Comparison of ENCODE assay signal across 18 cellular contexts in genomic region chr5:179829732-179830435, GRCh38. TPM values are rescaled to one million over a fixed set of nuclear protein-coding genes. Genes with fewer than 3 reads are reported as not detected.
A peak's percentile ranks its signal among the peaks of the same experiment; 100 is the strongest.
DNase-seq lines count a peak whose midpoint lies in the region; ATAC-seq and TF ChIP-seq lines count a peak whose summit lies in the region.
"Had no signal": no experiment of that assay in that cellular context is flagged by ENCODE, and none has a peak within 500 bp of the region (broad histone marks: within the 10 kb centered on the region; RNA-seq: fewer than 3 reads in every experiment).

No MANE protein-coding gene starts in this region.

- no peak for DNase-seq in activated naive CD4-positive, alpha-beta T cell treated with anti-CD3 and anti-CD28 coated beads, Interleukin-2, amount 10 ng/mL, durations not matched to agents 7 days and 5 days
- no peak for DNase-seq in activated naive CD4-positive, alpha-beta T cell treated with anti-CD3 and anti-CD28 coated beads for 36 hours
- DNase-seq in fibroblast of the aortic adventitia (ENCODE audit: low read depth) (peak; percentile 24), NCI-H345 (lab: John Stamatoyannopoulos, UW) (no peak), NCI-H1092 (lab: John Stamatoyannopoulos, UW) (no peak)
- DNase-seq in stimulated activated effector memory CD8-positive, alpha-beta T cell treated with anti-CD3 and anti-CD28 coated beads, Interleukin-12 subunit alpha, Interleukin-12 subunit beta, amount 100 ng/mL, for 72 hours (ENCODE audit: low spot score in 2 of 2): no peak
- DNase-seq: activated CD4-positive, CD25-positive, alpha-beta regulatory T cell treated with anti-CD3 and anti-CD28 coated beads, Interleukin-2, amount 50 U/mL, for 72 hours; activated naive CD8-positive, alpha-beta T cell treated with anti-CD3 and anti-CD28 coated beads, Interleukin-2, amount 10 ng/mL, durations not matched to agents 7 days and 5 days; COR-L47; esophagus squamous epithelium; heart right ventricle; islet precursor cell; KBM-7; NCI-H526; SJCRH30 had no signal

- H3K4me1 ChIP-seq in HUES64 (ENCODE audit: insufficient read depth, low read length): peaks cover 21% of the 10 kb centered on the region
- H3K4me1 ChIP-seq: SJCRH30 had no signal

- no peak for ATAC-seq in stimulated activated effector memory CD8-positive, alpha-beta T cell treated with anti-CD3 and anti-CD28 coated beads, Interleukin-12 subunit alpha, Interleukin-12 subunit beta, amount 100 ng/mL, for 72 hours
- no peak for ATAC-seq in GM18520 (IDR thresholded peaks at IDR 0.05; ENCODE audit: unreplicated experiment)
- ATAC-seq: heart right ventricle, right cardiac atrium had no signal

- peaks cover 2% of the 10 kb centered on the region for H3K4me1 Mint-ChIP-seq in activated naive CD4-positive, alpha-beta T cell treated with anti-CD3 and anti-CD28 coated beads, Interleukin-2, amount 10 ng/mL, durations not matched to agents 7 days and 5 days
- H3K4me1 Mint-ChIP-seq in activated naive CD4-positive, alpha-beta T cell treated with anti-CD3 and anti-CD28 coated beads for 36 hours (ENCODE audit: low read depth): peaks cover 22% of the 10 kb centered on the region
- peaks cover 44% of the 10 kb centered on the region for H3K4me1 Mint-ChIP-seq in stimulated activated effector memory CD8-positive, alpha-beta T cell treated with anti-CD3 and anti-CD28 coated beads, Interleukin-12 subunit alpha, Interleukin-12 subunit beta, amount 100 ng/mL, for 72 hours

- WGBS in HUES64: 93% methylated on average over 7 of the region's 7 CpGs

- H3K27me3 ChIP-seq in HUES64 (ENCODE audit: insufficient read depth, low read length): no peaks in the 10 kb centered on the region
- H3K27me3 ChIP-seq: esophagus squamous epithelium, heart right ventricle, SJCRH30 had no signal

- no peak overlapping the region for H3K4me3 Mint-ChIP-seq in activated naive CD4-positive, alpha-beta T cell treated with anti-CD3 and anti-CD28 coated beads, Interleukin-2, amount 10 ng/mL, durations not matched to agents 7 days and 5 days
- H3K4me3 Mint-ChIP-seq in activated naive CD4-positive, alpha-beta T cell treated with anti-CD3 and anti-CD28 coated beads for 36 hours: no peak overlapping the region
- no peak overlapping the region for H3K4me3 Mint-ChIP-seq in stimulated activated effector memory CD8-positive, alpha-beta T cell treated with anti-CD3 and anti-CD28 coated beads, Interleukin-12 subunit alpha, Interleukin-12 subunit beta, amount 100 ng/mL, for 72 hours
- H3K4me3 Mint-ChIP-seq: activated naive CD8-positive, alpha-beta T cell treated with anti-CD3 and anti-CD28 coated beads, Interleukin-2, amount 10 ng/mL, durations not matched to agents 7 days and 5 days had no signal

- H3K4me3 ChIP-seq in HUES64 (ENCODE audit: low read length): no peak overlapping the region
- H3K4me3 ChIP-seq in fibroblast of the aortic adventitia (ENCODE audit: low read depth, low read length): no peak overlapping the region
- H3K4me3 ChIP-seq: esophagus squamous epithelium, heart right ventricle, SJCRH30 had no signal

- no peaks in the 10 kb centered on the region for H3K9me3 Mint-ChIP-seq in activated naive CD4-positive, alpha-beta T cell treated with anti-CD3 and anti-CD28 coated beads, Interleukin-2, amount 10 ng/mL, durations not matched to agents 7 days and 5 days
- H3K9me3 Mint-ChIP-seq in activated naive CD4-positive, alpha-beta T cell treated with anti-CD3 and anti-CD28 coated beads for 36 hours: no peaks in the 10 kb centered on the region
- H3K9me3 Mint-ChIP-seq in stimulated activated effector memory CD8-positive, alpha-beta T cell treated with anti-CD3 and anti-CD28 coated beads, Interleukin-12 subunit alpha, Interleukin-12 subunit beta, amount 100 ng/mL, for 72 hours: no peaks in the 10 kb centered on the region
- H3K9me3 Mint-ChIP-seq: activated naive CD8-positive, alpha-beta T cell treated with anti-CD3 and anti-CD28 coated beads, Interleukin-2, amount 10 ng/mL, durations not matched to agents 7 days and 5 days had no signal

- TF ChIP-seq CTCF in fibroblast of the aortic adventitia (IDR thresholded peaks at IDR 0.05; ENCODE audit: insufficient read depth, low read length): no peak

- H3K36me3 Mint-ChIP-seq in activated naive CD4-positive, alpha-beta T cell treated with anti-CD3 and anti-CD28 coated beads, Interleukin-2, amount 10 ng/mL, durations not matched to agents 7 days and 5 days: peaks cover 68% of the 10 kb centered on the region
- H3K36me3 Mint-ChIP-seq in activated naive CD4-positive, alpha-beta T cell treated with anti-CD3 and anti-CD28 coated beads for 36 hours (ENCODE audit: low read depth): peaks cover 50% of the 10 kb centered on the region
- H3K36me3 Mint-ChIP-seq in stimulated activated effector memory CD8-positive, alpha-beta T cell treated with anti-CD3 and anti-CD28 coated beads, Interleukin-12 subunit alpha, Interleukin-12 subunit beta, amount 100 ng/mL, for 72 hours: peaks cover 97% of the 10 kb centered on the region

- intact Hi-C loops in activated naive CD4-positive, alpha-beta T cell treated with anti-CD3 and anti-CD28 coated beads for 36 hours (cut with micrococcal nuclease): no loop called here

- H3K27ac ChIP-seq in HUES64 (ENCODE audit: low read depth, low read length): peak overlapping the region; percentile 55; the same call in 1 of the 2 replicates
- H3K27ac ChIP-seq: esophagus squamous epithelium, SJCRH30 had no signal

- peak overlapping the region; percentile 24 for H3K27ac Mint-ChIP-seq in activated naive CD4-positive, alpha-beta T cell treated with anti-CD3 and anti-CD28 coated beads, Interleukin-2, amount 10 ng/mL, durations not matched to agents 7 days and 5 days
- no peak overlapping the region for H3K27ac Mint-ChIP-seq in activated naive CD4-positive, alpha-beta T cell treated with anti-CD3 and anti-CD28 coated beads for 36 hours
- H3K27ac Mint-ChIP-seq in stimulated activated effector memory CD8-positive, alpha-beta T cell treated with anti-CD3 and anti-CD28 coated beads, Interleukin-12 subunit alpha, Interleukin-12 subunit beta, amount 100 ng/mL, for 72 hours: peak overlapping the region; percentile 27

- H3K9me3 ChIP-seq in HUES64 (ENCODE audit: insufficient read depth, low read depth, low read length): peaks cover 2% of the 10 kb centered on the region; the same call in 1 of the 2 replicates
- H3K9me3 ChIP-seq: esophagus squamous epithelium, heart right ventricle, SJCRH30 had no signal

- CTCF ChIA-PET in activated naive CD4-positive, alpha-beta T cell treated with anti-CD3 and anti-CD28 coated beads, Interleukin-2, amount 10 ng/mL, durations not matched to agents 7 days and 5 days (lab: Charles Lee): interaction anchor here (1.5 kb wide), 1 partner anchor 19 kb away, joined by 3 read pairs; no protein-coding TSS in a partner anchor
- CTCF ChIA-PET in activated naive CD4-positive, alpha-beta T cell treated with anti-CD3 and anti-CD28 coated beads for 36 hours (lab: Charles Lee): interaction anchor here (0.9 kb wide), 1 partner anchor 28 kb away, joined by 6 read pairs; no protein-coding TSS in a partner anchor

- H3K9ac ChIP-seq in HUES64 (ENCODE audit: low read depth, low read length): no peak overlapping the region

- H3K36me3 ChIP-seq in HUES64 (ENCODE audit: insufficient read depth, low read length): peaks cover 87% of the 10 kb centered on the region

- H3K27me3 Mint-ChIP-seq in activated naive CD4-positive, alpha-beta T cell treated with anti-CD3 and anti-CD28 coated beads, Interleukin-2, amount 10 ng/mL, durations not matched to agents 7 days and 5 days: no peaks in the 10 kb centered on the region
- no peaks in the 10 kb centered on the region for H3K27me3 Mint-ChIP-seq in activated naive CD4-positive, alpha-beta T cell treated with anti-CD3 and anti-CD28 coated beads for 36 hours (ENCODE audit: low read depth)
- H3K27me3 Mint-ChIP-seq: activated naive CD8-positive, alpha-beta T cell treated with anti-CD3 and anti-CD28 coated beads, Interleukin-2, amount 10 ng/mL, durations not matched to agents 7 days and 5 days had no signal

RNA-seq across cellular contexts. Expression of gene SQSTM1, which starts 9.2 kb away (rescaled TPM):
- 100 to 1,000 TPM; 109 to 114 TPM for total RNA-seq in activated naive CD4-positive, alpha-beta T cell treated with anti-CD3 and anti-CD28 coated beads for 36 hours
- polyA plus RNA-seq in HUES64 (2013, experiment 1 of 2): 73.1 TPM
- polyA plus RNA-seq in HUES64 (2013, experiment 2 of 2): 62.6 TPM
- 596 and 1,869 TPM in 2 replicates for total RNA-seq in fibroblast of the aortic adventitia (ENCODE audit: low replicate concordance)

RNA-seq across cellular contexts. Expression of gene MGAT4B, which starts 23.2 kb away (rescaled TPM):
- 10 to 100 TPM; 57.7 to 59.9 TPM for total RNA-seq in activated naive CD4-positive, alpha-beta T cell treated with anti-CD3 and anti-CD28 coated beads for 36 hours
- 54.7 TPM for polyA plus RNA-seq in HUES64 (2013, experiment 1 of 2)
- polyA plus RNA-seq in HUES64 (2013, experiment 2 of 2): 64.0 TPM
- 106 and 141 TPM in 2 replicates for total RNA-seq in fibroblast of the aortic adventitia (ENCODE audit: low replicate concordance)

RNA-seq across cellular contexts. Expression of gene MRNIP, which starts 28.7 kb away (rescaled TPM):
- 10 to 100 TPM; 16.2 to 16.3 TPM for total RNA-seq in activated naive CD4-positive, alpha-beta T cell treated with anti-CD3 and anti-CD28 coated beads for 36 hours
- 9.8 TPM for polyA plus RNA-seq in HUES64 (2013, experiment 1 of 2)
- polyA plus RNA-seq in HUES64 (2013, experiment 2 of 2): 17.0 TPM
- total RNA-seq in fibroblast of the aortic adventitia (ENCODE audit: low replicate concordance): 3.5 and 11.0 TPM in 2 replicates

RNA-seq across cellular contexts. Expression of gene LTC4S, which starts 36.1 kb away (rescaled TPM):
- total RNA-seq in activated naive CD4-positive, alpha-beta T cell treated with anti-CD3 and anti-CD28 coated beads for 36 hours: under 1 TPM in 1 of 2 experiments, not detected in 1; 0.79 TPM
- not detected for polyA plus RNA-seq in HUES64 (2013, experiment 1 of 2)
- polyA plus RNA-seq in HUES64 (2013, experiment 2 of 2): 1.3 TPM
- 1.5 and 3.3 TPM in 2 replicates for total RNA-seq in fibroblast of the aortic adventitia (ENCODE audit: low replicate concordance)
- total RNA-seq: SJCRH30 had no signal
